ENCODE assay signal across 10 cellular contexts in genomic region chr22:42805016-42805997, GRCh38. TPM values are rescaled to one million over a fixed set of nuclear protein-coding genes. Genes with fewer than 3 reads are reported as not detected.
A peak's percentile ranks its signal among the peaks of the same experiment; 100 is the strongest.
DNase-seq lines count a peak whose midpoint lies in the region; TF ChIP-seq lines count a peak whose summit lies in the region.
"Had no signal": no experiment of that assay in that cellular context is flagged by ENCODE, and none has a peak within 500 bp of the region (broad histone marks: within the 10 kb centered on the region; RNA-seq: fewer than 3 reads in every experiment).

No MANE protein-coding gene starts in this region.

- no peaks in the 10 kb centered on the region for H3K27me3 Mint-ChIP-seq in endodermal cell (ENCODE audit: insufficient read depth)
- H3K27me3 Mint-ChIP-seq in activated naive CD8-positive, alpha-beta T cell treated with anti-CD3 and anti-CD28 coated beads for 36 hours = no peaks in the 10 kb centered on the region

- TF ChIP-seq CTCF in AG04450 (IDR thresholded peaks at IDR 0.05; ENCODE audit: low read depth, low read length) = no peak
- no peak for TF ChIP-seq CTCF in endodermal cell (conservative IDR thresholded peaks at IDR 0.05)
- TF ChIP-seq CTCF in GM10266 (IDR thresholded peaks at IDR 0.05; ENCODE audit: control insufficient read depth, insufficient read depth, low read depth, missing control alignments) = no peak

- H3K36me3 Mint-ChIP-seq in endodermal cell (ENCODE audit: low read depth) = peaks cover 47% of the 10 kb centered on the region
- peaks cover 8% of the 10 kb centered on the region for H3K36me3 Mint-ChIP-seq in activated naive CD8-positive, alpha-beta T cell treated with anti-CD3 and anti-CD28 coated beads for 36 hours

- H4K91ac ChIP-seq in neuronal stem cell (ENCODE audit: low read depth, low read length, poor library complexity) = no peak overlapping the region

- CTCF ChIA-PET in AG04450 (lab: Charles Lee) = interaction anchor here (0.8 to 3.1 kb wide), 3 partner anchors 13 to 183 kb away, joined by 3 to 12 read pairs (median 9); no protein-coding TSS in a partner anchor

- H3K27me3 ChIP-seq in AG04450 (ENCODE audit: control insufficient read depth, insufficient read depth, low read length) = no peaks in the 10 kb centered on the region
- H3K27me3 ChIP-seq in endodermal cell (ENCODE audit: control insufficient read depth, insufficient read depth, low read length, poor library complexity, severe bottlenecking) = no peaks in the 10 kb centered on the region
- no peaks in the 10 kb centered on the region for H3K27me3 ChIP-seq in neuronal stem cell (ENCODE audit: control insufficient read depth in 3 of 3, insufficient read depth in 3 of 3, low read depth in 1 of 3, low read length in 3 of 3)
- H3K27me3 ChIP-seq in MG63 = no peaks in the 10 kb centered on the region
- H3K27me3 ChIP-seq: ovary had no signal

- H3K4me1 ChIP-seq in endodermal cell (ENCODE audit: control insufficient read depth, insufficient read depth, low read length) (peaks cover 5% of the 10 kb centered on the region), neuronal stem cell (ENCODE audit: control insufficient read depth in 2 of 2, insufficient read depth in 1 of 2, low read depth in 1 of 2, low read length in 2 of 2) (peaks cover 15 to 17% of the 10 kb centered on the region in 2 donors)

- peak overlapping the region; percentile 93 for H2AK5ac ChIP-seq in neuronal stem cell (ENCODE audit: low read depth, low read length)

- H2BK120ac ChIP-seq in neuronal stem cell (ENCODE audit: low read depth, low read length) = no peak overlapping the region

- DNase-seq in AG04450 (ENCODE audit: low read depth, low spot score) = no peak
- peak; percentile 90 for DNase-seq in NCI-H2196 (lab: John Stamatoyannopoulos, UW; ENCODE audit: unreplicated experiment)
- no peak for DNase-seq in endodermal cell
- no peak for DNase-seq in neuronal stem cell (ENCODE audit: low spot score)
- DNase-seq in MG63 = no peak
- no peak for DNase-seq in activated naive CD8-positive, alpha-beta T cell treated with anti-CD3 and anti-CD28 coated beads for 36 hours
- no peak for DNase-seq in GM10266 (ENCODE audit: extremely low spot score)
- DNase-seq in NCI-H2227 (lab: John Stamatoyannopoulos, UW; ENCODE audit: unreplicated experiment) = no peak

- peak overlapping the region; percentile 87 for H3K23ac ChIP-seq in neuronal stem cell (ENCODE audit: low read depth, low read length, poor library complexity)

- H3K36me3 ChIP-seq in endodermal cell (ENCODE audit: control insufficient read depth, insufficient read depth, low read length) (peaks cover 51% of the 10 kb centered on the region), neuronal stem cell (replicated peaks in 1 of 2; ENCODE audit: control insufficient read depth in 2 of 2, insufficient read depth in 2 of 2, low read length in 2 of 2) (peaks cover 7 to 67% of the 10 kb centered on the region in 2 donors), MG63 (peaks cover 37% of the 10 kb centered on the region)
- H3K36me3 ChIP-seq: ovary had no signal

- no peak overlapping the region for H3K4me2 ChIP-seq in neuronal stem cell (ENCODE audit: insufficient read depth, low read length, poor library complexity, severe bottlenecking)
- H3K4me2 ChIP-seq: KMS-11 had no signal

- peak overlapping the region; percentile 58 for H3K27ac Mint-ChIP-seq in endodermal cell
- no peak overlapping the region for H3K27ac Mint-ChIP-seq in activated naive CD8-positive, alpha-beta T cell treated with anti-CD3 and anti-CD28 coated beads for 36 hours

- H3K18ac ChIP-seq in neuronal stem cell (ENCODE audit: low read length) = peak overlapping the region; percentile 93

- H3K4me1 Mint-ChIP-seq in endodermal cell = peaks cover 13% of the 10 kb centered on the region
- no peaks in the 10 kb centered on the region for H3K4me1 Mint-ChIP-seq in activated naive CD8-positive, alpha-beta T cell treated with anti-CD3 and anti-CD28 coated beads for 36 hours

- H3K14ac ChIP-seq in neuronal stem cell (ENCODE audit: low read length) = peak overlapping the region; percentile 78

- H3K79me1 ChIP-seq in neuronal stem cell (ENCODE audit: low read depth, low read length) = peaks cover 4% of the 10 kb centered on the region

- no peak overlapping the region for H2BK5ac ChIP-seq in neuronal stem cell (ENCODE audit: low read length)

- H3K9me3 ChIP-seq in AG04450 (ENCODE audit: control insufficient read depth, insufficient read depth, low read length) = no peaks in the 10 kb centered on the region
- H3K9me3 ChIP-seq in endodermal cell (ENCODE audit: control insufficient read depth, low read length) = no peaks in the 10 kb centered on the region
- no peaks in the 10 kb centered on the region for H3K9me3 ChIP-seq in neuronal stem cell (replicated peaks in 1 of 2; ENCODE audit: control insufficient read depth in 2 of 2, insufficient read depth in 1 of 2, low read depth in 1 of 2, low read length in 2 of 2)
- H3K9me3 ChIP-seq in MG63 = no peaks in the 10 kb centered on the region
- H3K9me3 ChIP-seq: ovary had no signal

- no peak overlapping the region for H3K4me3 Mint-ChIP-seq in endodermal cell
- H3K4me3 Mint-ChIP-seq in activated naive CD8-positive, alpha-beta T cell treated with anti-CD3 and anti-CD28 coated beads for 36 hours = no peak overlapping the region

- peak overlapping the region; percentile 8 for H3K4ac ChIP-seq in neuronal stem cell (ENCODE audit: low read length)

- H4K8ac ChIP-seq in neuronal stem cell (ENCODE audit: low read depth, low read length) = peak overlapping the region; percentile 78

- 85 to 89% methylated on average over 8 to 13 of the region's 13 CpGs for WGBS in endodermal cell (ENCODE audit: insufficient coverage in 1 of 2, insufficient read length in 1 of 2), 2 experiments
- no CpG with 5 or more reads among the region's 13 CpGs for WGBS in neuronal stem cell (ENCODE audit: extremely low coverage in 2 of 2, insufficient read length in 2 of 2, insufficient replicate concordance in 1 of 2), 2 donors

- H3K4me3 ChIP-seq in AG04450 (ENCODE audit: low read depth, low read length) (no peak overlapping the region), endodermal cell (ENCODE audit: low read length) (no peak overlapping the region), neuronal stem cell (ENCODE audit: low read length in 2 of 2) (no peak overlapping the region), MG63 (no peak overlapping the region)
- H3K4me3 ChIP-seq: ovary had no signal

- H3K27ac ChIP-seq in AG04450 (ENCODE audit: low read depth, low read length) (peak overlapping the region; percentile 70), endodermal cell (ENCODE audit: low read depth, low read length) (peak overlapping the region; percentile 56), neuronal stem cell (replicated peaks; ENCODE audit: low read length) (peak overlapping the region; percentile 51)
- H3K27ac ChIP-seq: KMS-11 had no signal

- no peaks in the 10 kb centered on the region for H3K9me3 Mint-ChIP-seq in endodermal cell
- H3K9me3 Mint-ChIP-seq in activated naive CD8-positive, alpha-beta T cell treated with anti-CD3 and anti-CD28 coated beads for 36 hours = no peaks in the 10 kb centered on the region

- peak overlapping the region; percentile 35 for H2BK15ac ChIP-seq in neuronal stem cell (ENCODE audit: low read length)

- no peak overlapping the region for H3K9ac ChIP-seq in endodermal cell (ENCODE audit: extremely low read depth, low read length, poor library complexity, severe bottlenecking)
- peak overlapping the region; percentile 80 for H3K9ac ChIP-seq in neuronal stem cell (ENCODE audit: low read depth, low read length, poor library complexity)
- H3K9ac ChIP-seq: KMS-11 had no signal

- POLR2A ChIA-PET in AG04450 (lab: Yijun Ruan, JAX) = interaction anchor here (0.6 kb wide), 1 partner anchor 14 kb away, joined by 3 read pairs; no protein-coding TSS in a partner anchor

- H2AFZ ChIP-seq in neuronal stem cell (ENCODE audit: low read length) = no peak overlapping the region

- H2BK12ac ChIP-seq in neuronal stem cell (ENCODE audit: low read length) = peak overlapping the region; percentile 85

RNA-seq across cellular contexts. Expression of gene ARFGAP3, which starts 51.8 kb away (rescaled TPM):
- 54.2 and 69.4 TPM in 2 replicates for polyA plus RNA-seq in AG04450 (2011; rRNA removed)
- polyA minus RNA-seq in AG04450 (2011; rRNA and poly(A)+ RNA removed) = 39.8 and 42.8 TPM in 2 replicates
- 10 to 100 TPM; 20.5 to 36.9 TPM for total RNA-seq in endodermal cell
- polyA plus RNA-seq in endodermal cell (2013, experiment 1 of 2) = 30.6 TPM
- 32.2 TPM for polyA plus RNA-seq in endodermal cell (2013, experiment 2 of 2)
- 23.8 TPM for polyA plus RNA-seq in neuronal stem cell (2013, experiment 1 of 2)
- polyA plus RNA-seq in neuronal stem cell (2013, experiment 2 of 2) = 23.2 TPM
- 27.5 and 37.3 TPM in 2 replicates for total RNA-seq in MG63 (2014; rRNA removed; shearing (Covaris generic); ENCODE audit: low replicate concordance)
- 10 to 100 TPM; 27.2 to 29.1 TPM for total RNA-seq in activated naive CD8-positive, alpha-beta T cell treated with anti-CD3 and anti-CD28 coated beads for 36 hours
